Comparison of ENCODE assay signal across 8 cellular contexts in genomic region chr21:44133708-44134057, GRCh38. TPM values are rescaled to one million over a fixed set of nuclear protein-coding genes. Genes with fewer than 3 reads are reported as not detected.
DNase-seq lines count a peak whose midpoint lies in the region; ATAC-seq and TF ChIP-seq lines count a peak whose summit lies in the region.
"Not testable (repeated sequence)": the region's sequence is repeated elsewhere in the genome, so short reads cannot be mapped to it uniquely, and the experiment has no call there.

No MANE protein-coding gene starts in this region.

- H3K9me3 Mint-ChIP-seq in Calu3 (ENCODE audit: low read depth, unreplicated experiment); activated CD8-positive, alpha-beta memory T cell treated with anti-CD3 and anti-CD28 coated beads, Interleukin-2, amount 10 ng/mL, durations not matched to agents 7 days and 5 days (ENCODE audit: low read depth): not testable (repeated sequence)

- H3K27me3 Mint-ChIP-seq in Calu3 (ENCODE audit: unreplicated experiment); activated CD8-positive, alpha-beta memory T cell treated with anti-CD3 and anti-CD28 coated beads, Interleukin-2, amount 10 ng/mL, durations not matched to agents 7 days and 5 days: not testable (repeated sequence)

- not testable (repeated sequence) for H3K36me3 Mint-ChIP-seq in Calu3 (ENCODE audit: insufficient read depth, unreplicated experiment); activated CD8-positive, alpha-beta memory T cell treated with anti-CD3 and anti-CD28 coated beads, Interleukin-2, amount 10 ng/mL, durations not matched to agents 7 days and 5 days

- H3K4me3 Mint-ChIP-seq in Calu3 (ENCODE audit: low read depth, unreplicated experiment); activated CD8-positive, alpha-beta memory T cell treated with anti-CD3 and anti-CD28 coated beads, Interleukin-2, amount 10 ng/mL, durations not matched to agents 7 days and 5 days: not testable (repeated sequence)

- H3K4me1 Mint-ChIP-seq in Calu3 (ENCODE audit: low read depth, unreplicated experiment); activated CD8-positive, alpha-beta memory T cell treated with anti-CD3 and anti-CD28 coated beads, Interleukin-2, amount 10 ng/mL, durations not matched to agents 7 days and 5 days: not testable (repeated sequence)

- not testable (repeated sequence) for H3K27ac Mint-ChIP-seq in Calu3 (ENCODE audit: unreplicated experiment); activated CD8-positive, alpha-beta memory T cell treated with anti-CD3 and anti-CD28 coated beads, Interleukin-2, amount 10 ng/mL, durations not matched to agents 7 days and 5 days

- DNase-seq in Calu3; Jurkat, Clone E6-1 (ENCODE audit: low read depth, low spot score); activated CD8-positive, alpha-beta memory T cell treated with anti-CD3 and anti-CD28 coated beads, Interleukin-2, amount 10 ng/mL, durations not matched to agents 7 days and 5 days; epithelial cell of proximal tubule (ENCODE audit: low read depth); left lobe of liver (ENCODE audit: low spot score); thoracic aorta (ENCODE audit: low spot score): not testable (repeated sequence)

- TF ChIP-seq CTCF in Calu3 (IDR thresholded peaks at IDR 0.05; ENCODE audit: unreplicated experiment); epithelial cell of proximal tubule (conservative IDR thresholded peaks at IDR 0.05; ENCODE audit: low read depth, low read length); thoracic aorta (IDR thresholded peaks at IDR 0.05): not testable (repeated sequence)

- ATAC-seq in GM21423 (IDR thresholded peaks at IDR 0.05; ENCODE audit: unreplicated experiment): peak; percentile 15
- ATAC-seq in HG02798 (IDR thresholded peaks at IDR 0.05; ENCODE audit: poor library complexity, unreplicated experiment): peak; percentile 31
- peak; percentile 3 for ATAC-seq in activated CD8-positive, alpha-beta memory T cell treated with anti-CD3 and anti-CD28 coated beads, Interleukin-2, amount 10 ng/mL, durations not matched to agents 7 days and 5 days
- peak; percentile 8 for ATAC-seq in left lobe of liver
- ATAC-seq in thoracic aorta (ENCODE audit: insufficient number of reproducible peaks, low FRiP score, low read depth): not testable (repeated sequence)

- H3K4me3 ChIP-seq in Jurkat, Clone E6-1 (ENCODE audit: low read length): peak overlapping the region; percentile 38
- H3K4me3 ChIP-seq in epithelial cell of proximal tubule (ENCODE audit: low read depth, low read length) (peak overlapping the region; percentile 35), thoracic aorta (peak overlapping the region; percentile 58)

- H3K4me1 ChIP-seq in thoracic aorta (ENCODE audit: control insufficient read depth in 1 of 2, low read depth in 2 of 2): not testable (repeated sequence)

- H3K9me3 ChIP-seq in thoracic aorta: not testable (repeated sequence)

- TSS peak; percentile 77 for BruUV-seq in Calu3 (replicated peaks; lab: Mats Ljungman, UMichigan)

- intact Hi-C loops in Calu3 (cut with micrococcal nuclease; ENCODE audit: unreplicated experiment): not testable (repeated sequence)

- not testable (repeated sequence) for H3K27ac ChIP-seq in thoracic aorta

- H3K36me3 ChIP-seq in thoracic aorta: not testable (repeated sequence)

- not testable (repeated sequence) for H3K27me3 ChIP-seq in thoracic aorta (replicated peaks; ENCODE audit: insufficient read depth)

- CTCF ChIA-PET in Calu3 (lab: Charles Lee); activated CD8-positive, alpha-beta memory T cell treated with anti-CD3 and anti-CD28 coated beads, Interleukin-2, amount 10 ng/mL, durations not matched to agents 7 days and 5 days (lab: Charles Lee): not testable (repeated sequence)

RNA-seq across cellular contexts. Expression of gene GATD3, which starts 0.2 kb away (rescaled TPM):
- total RNA-seq in Calu3 (2022): 23.9 and 24.6 TPM in 2 replicates
- 62.2 TPM for polyA plus RNA-seq in Jurkat, Clone E6-1 (2012; ENCODE audit: insufficient read depth, insufficient read length)
- total RNA-seq in activated CD8-positive, alpha-beta memory T cell treated with anti-CD3 and anti-CD28 coated beads, Interleukin-2, amount 10 ng/mL, durations not matched to agents 7 days and 5 days: 10 to 100 TPM; 10.0 to 12.5 TPM
- total RNA-seq in epithelial cell of proximal tubule: 5.0 and 5.9 TPM in 2 replicates
- total RNA-seq in left lobe of liver: 41.2 TPM
- total RNA-seq in thoracic aorta: 10 to 100 TPM in 1 of 2 donors, 1 to 10 TPM in 1; 8.6 to 23.4 TPM

RNA-seq across cellular contexts. Expression of gene PWP2, which starts 26.5 kb away (rescaled TPM):
- total RNA-seq in Calu3 (2022) (16.3 and 18.1 TPM in 2 replicates), epithelial cell of proximal tubule (5.0 and 6.6 TPM in 2 replicates), left lobe of liver (4.8 TPM), thoracic aorta (10 to 100 TPM; 10.9 to 13.0 TPM)
- polyA plus RNA-seq in Jurkat, Clone E6-1 (2012; ENCODE audit: insufficient read depth, insufficient read length): 31.5 TPM
- 1 to 10 TPM; 9.3 to 9.6 TPM for total RNA-seq in activated CD8-positive, alpha-beta memory T cell treated with anti-CD3 and anti-CD28 coated beads, Interleukin-2, amount 10 ng/mL, durations not matched to agents 7 days and 5 days
